ENCODE assay signal across 9 cellular contexts in the genomic region with DNA sequence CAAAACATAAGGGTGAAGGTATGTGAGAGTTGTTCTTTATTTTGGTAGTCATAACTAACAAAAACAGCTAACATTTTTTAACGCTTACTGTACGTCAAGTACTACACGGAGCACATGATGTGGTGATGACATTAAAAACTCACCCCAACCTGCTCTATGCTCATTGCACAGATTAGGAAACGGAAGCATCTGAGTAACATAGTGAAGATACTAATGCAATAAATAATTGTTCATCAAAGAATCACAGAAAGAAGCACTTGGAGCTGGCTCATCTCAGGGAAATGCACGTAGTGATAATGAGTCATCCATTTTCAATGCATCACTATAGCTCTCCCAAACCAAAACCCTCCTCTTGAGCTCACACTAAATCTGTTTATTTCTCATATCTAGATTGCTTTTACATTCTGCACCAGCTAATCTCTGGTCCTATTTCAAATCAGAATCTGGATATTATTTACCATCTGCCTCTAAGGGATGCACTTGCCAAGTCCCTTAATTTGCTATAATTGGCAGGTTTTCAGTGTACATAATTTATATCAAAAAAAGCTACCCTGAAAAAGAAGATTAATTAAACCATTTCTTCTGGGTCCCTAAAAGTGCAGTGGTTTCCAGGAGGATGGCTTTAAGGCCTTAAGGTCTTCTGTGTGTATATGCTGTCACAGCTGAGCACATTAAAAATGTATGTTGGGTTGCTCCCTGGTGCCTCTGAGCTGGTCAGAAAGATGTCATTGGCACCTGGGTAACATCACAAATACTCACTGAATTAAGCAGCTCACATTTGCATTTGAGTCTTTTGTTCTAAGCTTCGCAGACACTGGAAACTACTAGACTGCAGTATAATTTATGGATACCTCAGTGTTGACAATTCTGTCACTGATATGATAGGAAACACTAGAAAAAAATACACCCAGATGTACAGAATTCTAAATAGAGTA.
A peak's percentile ranks its signal among the peaks of the same experiment; 100 is the strongest.
DNase-seq lines count a peak whose midpoint lies in the region; ATAC-seq, FAIRE-seq and TF ChIP-seq lines count a peak whose summit lies in the region.
"Had no signal": no experiment of that assay in that cellular context is flagged by ENCODE, and none has a peak within 500 bp of the region (broad histone marks: within the 10 kb centered on the region; RNA-seq: fewer than 3 reads in every experiment).

No MANE protein-coding gene starts in this region.

- H3K4me1 Mint-ChIP-seq in progenitor cell of endocrine pancreas (ENCODE audit: low read depth), result peaks cover 4% of the 10 kb centered on the region

- no peak for ATAC-seq in HG03521 (IDR thresholded peaks at IDR 0.05; ENCODE audit: unreplicated experiment)

- no peak overlapping the region for H3K27ac Mint-ChIP-seq in progenitor cell of endocrine pancreas

- H3K27me3 Mint-ChIP-seq in progenitor cell of endocrine pancreas, result no peaks in the 10 kb centered on the region

- H3K4me1 ChIP-seq in hepatocyte (ENCODE audit: insufficient read depth), result peaks cover 13% of the 10 kb centered on the region
- H3K4me1 ChIP-seq: pancreas had no signal

- TF ChIP-seq CTCF in hepatocyte (IDR thresholded peaks at IDR 0.05; ENCODE audit: poor library complexity) (no peak), progenitor cell of endocrine pancreas (IDR thresholded peaks at IDR 0.05; ENCODE audit: unreplicated experiment) (no peak)

- FAIRE-seq in HTR-8/SVneo (lab: Jason Lieb, UNC), result peak; percentile 71
- FAIRE-seq: pancreas had no signal

- WGBS in hepatocyte (ENCODE audit: low lambda C conversion rate, missing lambda C conversion rate), result 78% methylated on average over 6 of the region's 6 CpGs

- H3K27me3 ChIP-seq in hepatocyte, result no peaks in the 10 kb centered on the region
- H3K27me3 ChIP-seq: pancreas had no signal

- H3K36me3 Mint-ChIP-seq in progenitor cell of endocrine pancreas (ENCODE audit: insufficient read depth), result no peaks in the 10 kb centered on the region

- H3K36me3 ChIP-seq in hepatocyte (replicated peaks; ENCODE audit: insufficient read depth, low read depth), result no peaks in the 10 kb centered on the region
- H3K36me3 ChIP-seq: pancreas had no signal

- H3K9me2 ChIP-seq in hepatocyte (replicated peaks; ENCODE audit: insufficient read depth), result no peaks in the 10 kb centered on the region

- no peaks in the 10 kb centered on the region for H4K20me1 ChIP-seq in hepatocyte (ENCODE audit: insufficient read depth, poor library complexity, severe bottlenecking)

- H3K79me2 ChIP-seq in hepatocyte, result no peaks in the 10 kb centered on the region

- no peak overlapping the region for H3K4me2 ChIP-seq in hepatocyte

- H3K9me3 Mint-ChIP-seq in progenitor cell of endocrine pancreas (ENCODE audit: low read depth), result no peaks in the 10 kb centered on the region

- no peak overlapping the region for H2AFZ ChIP-seq in hepatocyte

- H3K4me3 ChIP-seq in hepatocyte, result no peak overlapping the region
- H3K4me3 ChIP-seq: pancreas had no signal

- DNase-seq in AG08395 (ENCODE audit: low spot score) (peak; percentile 77), HTR-8/SVneo (ENCODE audit: insufficient read length, low spot score) (peak; percentile 50), amniotic epithelial cell (ENCODE audit: low read depth) (peak; percentile 97), hepatocyte (ENCODE audit: low spot score) (no peak), NCI-H748 treated with DMSO at 0.1 percent for 48 hours (lab: John Stamatoyannopoulos, UW) (no peak), progenitor cell of endocrine pancreas (ENCODE audit: low spot score, unreplicated experiment) (no peak)
- no peak for DNase-seq in activated T-cell treated with anti-CD3 and anti-CD28 coated beads, Interleukin-2, amount 50 U/mL, for 1 hour
- DNase-seq: pancreas had no signal

- peak overlapping the region; percentile 72 for H3K27ac ChIP-seq in hepatocyte
- H3K27ac ChIP-seq: pancreas had no signal

- no peaks in the 10 kb centered on the region for H3K9me3 ChIP-seq in hepatocyte (ENCODE audit: low read depth)
- H3K9me3 ChIP-seq: pancreas had no signal

- no peak overlapping the region for H3K4me3 Mint-ChIP-seq in progenitor cell of endocrine pancreas (ENCODE audit: low read depth)

Comparison
In these comparisons a context has a peak if more than half of its experiments do, and no peak if none do; other contexts are left out.
1. DNase-seq: peak in AG08395 (single experiment), HTR-8/SVneo (single experiment) and amniotic epithelial cell (single experiment); none in hepatocyte (single experiment), NCI-H748 treated with DMSO at 0.1 percent for 48 hours (single experiment), activated T-cell treated with anti-CD3 and anti-CD28 coated beads, Interleukin-2, amount 50 U/mL, for 1 hour (single experiment) and progenitor cell of endocrine pancreas (single experiment).